ENCODE assay signal across 19 cellular contexts in genomic region chr9:14434971-14435718, GRCh38.
A peak's percentile ranks its signal among the peaks of the same experiment; 100 is the strongest.
DNase-seq lines count a peak whose midpoint lies in the region; ATAC-seq and TF ChIP-seq lines count a peak whose summit lies in the region.
"Had no signal": no experiment of that assay in that cellular context is flagged by ENCODE, and none has a peak within 500 bp of the region (broad histone marks: within the 10 kb centered on the region; RNA-seq: fewer than 3 reads in every experiment).

No MANE protein-coding gene starts in this region.

- CTCF ChIA-PET in mammary epithelial cell (lab: Charles Lee; ENCODE audit: low non-redundant PET) = no interaction called here

- DNase-seq in NCI-H82 (lab: John Stamatoyannopoulos, UW) = peak; percentile 31
- no peak for DNase-seq in NCI-H82 treated with DMSO at 0.1 percent for 48 hours (lab: John Stamatoyannopoulos, UW; ENCODE audit: unreplicated experiment)
- no peak for DNase-seq in Right ventricle myocardium superior
- DNase-seq in right cardiac atrium = no peak
- DNase-seq in H4 (ENCODE audit: low spot score) = no peak
- DNase-seq in natural killer cell treated with Interleukin-12 subunit alpha and Interleukin-12 subunit beta and Interleukin-15 and Interleukin-18, amount 100 ng/mL, for 72 hours (ENCODE audit: low spot score) = no peak
- no peak for DNase-seq in mammary epithelial cell
- DNase-seq: ACHN; CD4-positive, alpha-beta T cell; COR-L47; GOT3; KBM-7; MM.1S; NCI-H1048; NCI-H1417 treated with DMSO at 0.1 percent for 48 hours; NCI-H187 had no signal

- H3K27me3 Mint-ChIP-seq in natural killer cell treated with Interleukin-12 subunit alpha and Interleukin-12 subunit beta and Interleukin-15 and Interleukin-18, amount 100 ng/mL, for 72 hours = peaks cover 7 to 15% of the 10 kb centered on the region in 2 donors

- no peak overlapping the region for H2AFZ ChIP-seq in mammary epithelial cell (ENCODE audit: low read depth, low read length)

- H3K27me3 ChIP-seq in right cardiac atrium (ENCODE audit: control insufficient read depth, insufficient read depth) (no peaks in the 10 kb centered on the region), subcutaneous abdominal adipose tissue (ENCODE audit: control insufficient read depth in 5 of 5, insufficient read depth in 4 of 5, low read length in 5 of 5) (no peaks in the 10 kb centered on the region), mammary epithelial cell (ENCODE audit: insufficient read depth, low read length) (peaks cover 2% of the 10 kb centered on the region)
- H3K27me3 ChIP-seq: BLaER1 had no signal

- H3K4me3 ChIP-seq in right cardiac atrium (ENCODE audit: low read length) (no peak overlapping the region), subcutaneous abdominal adipose tissue (ENCODE audit: low read depth in 1 of 5, low read length in 5 of 5) (no peak overlapping the region), mammary epithelial cell (replicated peaks in 1 of 3; ENCODE audit: insufficient read depth in 1 of 3, low read depth in 2 of 3, low read length in 3 of 3) (no peak overlapping the region)
- H3K4me3 ChIP-seq: BLaER1 had no signal

- no peak overlapping the region for H3K9ac ChIP-seq in subcutaneous abdominal adipose tissue (ENCODE audit: low read length in 5 of 5)
- no peak overlapping the region for H3K9ac ChIP-seq in mammary epithelial cell (ENCODE audit: insufficient read depth, low read length)
- H3K9ac ChIP-seq: BLaER1 had no signal

- no peaks in the 10 kb centered on the region for H3K9me3 Mint-ChIP-seq in natural killer cell treated with Interleukin-12 subunit alpha and Interleukin-12 subunit beta and Interleukin-15 and Interleukin-18, amount 100 ng/mL, for 72 hours
- H3K9me3 Mint-ChIP-seq: CD4-positive, alpha-beta T cell had no signal

- H4K20me1 ChIP-seq in mammary epithelial cell (ENCODE audit: insufficient read depth, low read length) = no peaks in the 10 kb centered on the region
- H4K20me1 ChIP-seq: BLaER1 had no signal

- H3K4me1 Mint-ChIP-seq in natural killer cell treated with Interleukin-12 subunit alpha and Interleukin-12 subunit beta and Interleukin-15 and Interleukin-18, amount 100 ng/mL, for 72 hours (ENCODE audit: low read depth in 2 of 2) = no peaks in the 10 kb centered on the region

- H3K9me3 ChIP-seq in right cardiac atrium (ENCODE audit: control insufficient read depth, low read length) (no peaks in the 10 kb centered on the region), subcutaneous abdominal adipose tissue (ENCODE audit: control insufficient read depth in 5 of 5, low read length in 5 of 5) (no peaks in the 10 kb centered on the region), mammary epithelial cell (replicated peaks; ENCODE audit: insufficient read depth, low read length) (peaks cover 4% of the 10 kb centered on the region)
- H3K9me3 ChIP-seq: BLaER1 had no signal

- no peaks in the 10 kb centered on the region for H3K4me1 ChIP-seq in right cardiac atrium (ENCODE audit: control insufficient read depth, insufficient read depth, low read length)
- peaks cover 4 to 21% (median 16%) of the 10 kb centered on the region in 5 donors for H3K4me1 ChIP-seq in subcutaneous abdominal adipose tissue (ENCODE audit: control insufficient read depth in 5 of 5, insufficient read depth in 5 of 5, low read length in 5 of 5)
- H3K4me1 ChIP-seq in mammary epithelial cell (ENCODE audit: insufficient read depth, low read length) = peaks cover 7% of the 10 kb centered on the region

- no peak for TF ChIP-seq CTCF in mammary epithelial cell (conservative IDR thresholded peaks at IDR 0.05 in 1 of 2, IDR thresholded peaks at IDR 0.05 in 1 of 2; ENCODE audit: extremely low read depth in 1 of 2, insufficient read depth in 1 of 2, low read depth in 1 of 2, low read length in 2 of 2)

- no TSS peak for BruUV-seq in mammary epithelial cell (replicated peaks; lab: Mats Ljungman, UMichigan)

- H3K4me2 ChIP-seq in mammary epithelial cell (ENCODE audit: insufficient read depth, low read depth, low read length) = no peak overlapping the region
- H3K4me2 ChIP-seq: BLaER1 had no signal

- intact Hi-C loops in Right ventricle myocardium superior (cut with DNase I) (loop anchor here (10.0 kb wide), 1 partner anchor 1400 kb away; no protein-coding TSS in a partner anchor), right cardiac atrium (cut with DNase I) (no loop called here), mammary epithelial cell (cut with micrococcal nuclease) (loop anchor here (5.0 kb wide), 1 partner anchor 83 kb away; no protein-coding TSS in a partner anchor)

- H3K36me3 ChIP-seq in subcutaneous abdominal adipose tissue (ENCODE audit: control insufficient read depth in 5 of 5, insufficient read depth in 5 of 5, low read length in 5 of 5) (no peaks in the 10 kb centered on the region), mammary epithelial cell (ENCODE audit: insufficient read depth, low read length) (no peaks in the 10 kb centered on the region)
- H3K36me3 ChIP-seq: BLaER1 had no signal

- dilution Hi-C loops in mammary epithelial cell (cut with HindIII; ENCODE audit: low sequenced_read_pairs) = loop anchor here (25.0 kb wide), 1 partner anchor 998 kb away; no protein-coding TSS in a partner anchor

- ATAC-seq in Right ventricle myocardium superior (ENCODE audit: poor library complexity) = peak; percentile 83
- peak; percentile 32 to 39 for ATAC-seq in right cardiac atrium
- no peak for ATAC-seq in natural killer cell treated with Interleukin-12 subunit alpha and Interleukin-12 subunit beta and Interleukin-15 and Interleukin-18, amount 100 ng/mL, for 72 hours

- 73% methylated on average over 2 of the region's 2 CpGs for WGBS in right cardiac atrium
- WGBS in mammary epithelial cell (ENCODE audit: low coverage, missing lambda C conversion rate) = 93% methylated on average over 2 of the region's 2 CpGs

- H3K36me3 Mint-ChIP-seq in natural killer cell treated with Interleukin-12 subunit alpha and Interleukin-12 subunit beta and Interleukin-15 and Interleukin-18, amount 100 ng/mL, for 72 hours = no peaks in the 10 kb centered on the region

- H3K79me2 ChIP-seq in mammary epithelial cell (ENCODE audit: insufficient read depth, low read length) = no peaks in the 10 kb centered on the region

- H3K27ac Mint-ChIP-seq in natural killer cell treated with Interleukin-12 subunit alpha and Interleukin-12 subunit beta and Interleukin-15 and Interleukin-18, amount 100 ng/mL, for 72 hours = no peak overlapping the region
- H3K27ac Mint-ChIP-seq: CD4-positive, alpha-beta T cell had no signal

- peak overlapping the region; percentile 93 for H3K27ac ChIP-seq in right cardiac atrium (ENCODE audit: low read length)
- H3K27ac ChIP-seq in subcutaneous abdominal adipose tissue (ENCODE audit: low read depth, low read length) = peak overlapping the region; percentile 7
- H3K27ac ChIP-seq in mammary epithelial cell (ENCODE audit: insufficient read depth, low read depth, low read length) = no peak overlapping the region
- H3K27ac ChIP-seq: 22Rv1, BLaER1 had no signal

- no peak overlapping the region for H3K4me3 Mint-ChIP-seq in natural killer cell treated with Interleukin-12 subunit alpha and Interleukin-12 subunit beta and Interleukin-15 and Interleukin-18, amount 100 ng/mL, for 72 hours
- H3K4me3 Mint-ChIP-seq: CD4-positive, alpha-beta T cell had no signal

- in situ Hi-C loops in mammary epithelial cell (cut with MboI; ENCODE audit: low sequenced_read_pairs in 2 of 2) = loop anchor here (10.0 kb wide), 1 partner anchor 1010 kb away; no protein-coding TSS in a partner anchor

Comparison
In these comparisons a context has a peak if more than half of its experiments do, and no peak if none do; other contexts are left out.
1. intact Hi-C loops: an anchor here in Right ventricle myocardium superior (10.0 kb wide) and mammary epithelial cell (5.0 kb wide); none called in right cardiac atrium.
2. ATAC-seq: peak in Right ventricle myocardium superior (single experiment) and right cardiac atrium (2 of 2); none in natural killer cell treated with Interleukin-12 subunit alpha and Interleukin-12 subunit beta and Interleukin-15 and Interleukin-18, amount 100 ng/mL, for 72 hours (0 of 2).